8 cellular contexts compared by ENCODE assay signal in genomic region chr10:89701238-89702120, GRCh38. TPM values are rescaled to one million over a fixed set of nuclear protein-coding genes. Genes with fewer than 3 reads are reported as not detected.
DNase-seq lines count a peak whose midpoint lies in the region; ATAC-seq and TF ChIP-seq lines count a peak whose summit lies in the region.

KIF20B (plus strand) TSS chr10:89701590; CDS start chr10:89705295, 3,705 bp downstream.

- H3K4me2 ChIP-seq in smooth muscle cell = peak within 1 kb of the TSS; percentile 93

- H3K27ac ChIP-seq in caudate nucleus (ENCODE audit: low read depth, low read length) (peak within 1 kb of the TSS; percentile 79), smooth muscle cell (ENCODE audit: low read depth) (peak within 1 kb of the TSS; percentile 76)

- H4K20me1 ChIP-seq in smooth muscle cell (ENCODE audit: low read depth) = no peaks in the 10 kb centered on the region

- H3K4me3 ChIP-seq in AG09309 (ENCODE audit: control insufficient read depth, low read depth, low read length) (peak within 1 kb of the TSS; percentile 91), smooth muscle cell (peak within 1 kb of the TSS; percentile 85)

- under 1% methylated on average over 48 of the region's 48 CpGs for WGBS in smooth muscle cell (ENCODE audit: low lambda C conversion rate)

- H3K9ac ChIP-seq in smooth muscle cell (ENCODE audit: low read depth) = peak within 1 kb of the TSS; percentile 79

- no peaks in the 10 kb centered on the region for H3K9me3 Mint-ChIP-seq in WTC11

- DNase-seq in AG09309 (ENCODE audit: low read depth) (peak; percentile 78), NCI-H226 (peak; percentile 96), WTC11 (ENCODE audit: low spot score) (peak; percentile 97), caudate nucleus (lab: John Stamatoyannopoulos, UW) (peak; percentile 46 to 98 (median 95)), iPS-NIHi7 (ENCODE audit: extremely low spot score) (peak; percentile 99), smooth muscle cell (lab: John Stamatoyannopoulos, UW; ENCODE audit: unreplicated experiment) (peak; percentile 78)

- H3K27me3 ChIP-seq in smooth muscle cell (ENCODE audit: low read depth) = no peaks in the 10 kb centered on the region

- peaks cover 46% of the 10 kb centered on the region for H3K79me2 ChIP-seq in smooth muscle cell (ENCODE audit: low read depth)

- no peaks in the 10 kb centered on the region for H3F3A ChIP-seq in smooth muscle cell (ENCODE audit: low read depth)

- H3K4me1 ChIP-seq in smooth muscle cell (ENCODE audit: low read depth) = peaks cover 16% of the 10 kb centered on the region

- no peaks in the 10 kb centered on the region for H3K27me3 Mint-ChIP-seq in WTC11 (ENCODE audit: low read depth)

- in situ Hi-C loops in GM18951 (cut with MboI; ENCODE audit: low sequenced_read_pairs, unreplicated experiment) = no loop called here

- H2AFZ ChIP-seq in smooth muscle cell (ENCODE audit: low read depth) = peak within 1 kb of the TSS; percentile 99

- H3K4me1 Mint-ChIP-seq in WTC11 = peaks cover 45% of the 10 kb centered on the region

- POLR2A ChIA-PET in WTC11 (lab: Charles Lee) = interaction anchor here (0.6 to 1.5 kb wide), 10 partner anchors 9 to 58 kb away, joined by 3 to 22 read pairs (median 4); no protein-coding TSS in a partner anchor

- no peaks in the 10 kb centered on the region for H3K36me3 ChIP-seq in smooth muscle cell (ENCODE audit: low read depth)

- CTCF ChIA-PET in WTC11 (lab: Charles Lee) = interaction anchor here (0.5 to 1.4 kb wide), 16 partner anchors 13 to 630 kb away, joined by 3 to 12 read pairs (median 3); partner anchors contain the start of gene SLC16A12

- no peaks in the 10 kb centered on the region for H3K36me3 Mint-ChIP-seq in WTC11

- peak within 1 kb of the TSS; percentile 97 for H3K4me3 Mint-ChIP-seq in WTC11

- TF ChIP-seq CTCF in AG09309 (IDR thresholded peaks at IDR 0.05; ENCODE audit: control insufficient read depth, insufficient read depth, low read depth, low read length, missing control alignments) (peak; percentile 56), WTC11 (IDR thresholded peaks at IDR 0.05) (no peak), smooth muscle cell (IDR thresholded peaks at IDR 0.05; ENCODE audit: borderline replicate concordance, insufficient read depth, poor library complexity, severe bottlenecking) (no peak)

- ATAC-seq in HG03196 (IDR thresholded peaks at IDR 0.05; ENCODE audit: unreplicated experiment) (peak; percentile 98), WTC11 (peak; percentile 98)

- H3K27ac Mint-ChIP-seq in WTC11 = peak within 1 kb of the TSS; percentile 98

- no peaks in the 10 kb centered on the region for H3K9me3 ChIP-seq in smooth muscle cell (replicated peaks; ENCODE audit: low read depth)

- peak; percentile 89 for TF ChIP-seq POLR2A in GM18951 (IDR thresholded peaks at IDR 0.05; ENCODE audit: extremely low read depth, insufficient read depth, insufficient read length)

TF ChIP-seq in WTC11, 78 proteins besides CTCF, POLR2A, EP300 and RAD21 (continues in another document):
- TF ChIP-seq NFYB (CRISPR knock-in tag; conservative IDR thresholded peaks at IDR 0.05; ENCODE audit: low read depth) = peak; percentile 78
- 0 out of 2 replicates have a peak, but pooled peaks have one; percentile 53 for TF ChIP-seq FOXK1 (CRISPR knock-in tag; IDR thresholded peaks at IDR 0.05)
- peak; percentile 96 for TF ChIP-seq ZNF121 (CRISPR knock-in tag; IDR thresholded peaks at IDR 0.05)
- TF ChIP-seq FOXP4 (CRISPR knock-in tag; IDR thresholded peaks at IDR 0.05) = peak; percentile 65
- TF ChIP-seq OVOL2 (CRISPR knock-in tag; IDR thresholded peaks at IDR 0.05; ENCODE audit: borderline replicate concordance) = no peak
- TF ChIP-seq FOXP1 (CRISPR knock-in tag; IDR thresholded peaks at IDR 0.05; ENCODE audit: borderline replicate concordance) = no peak
- peak; percentile 81 for TF ChIP-seq TEAD1 (CRISPR knock-in tag; IDR thresholded peaks at IDR 0.05)
- no peak for TF ChIP-seq ZNF219 (CRISPR knock-in tag; IDR thresholded peaks at IDR 0.05; ENCODE audit: borderline replicate concordance)
- peak; percentile 66; the same call in 1 of the 2 replicates for TF ChIP-seq KAT7 (CRISPR knock-in tag; IDR thresholded peaks at IDR 0.05; ENCODE audit: borderline replicate concordance)
- TF ChIP-seq HMGXB4 (CRISPR knock-in tag; IDR thresholded peaks at IDR 0.05) = peak; percentile 55; the same call in 1 of the 2 replicates
- peak; percentile 19; the same call in 1 of the 2 replicates for TF ChIP-seq TP53 (CRISPR knock-in tag; IDR thresholded peaks at IDR 0.05)
- TF ChIP-seq STAT6 (CRISPR knock-in tag; conservative IDR thresholded peaks at IDR 0.05; ENCODE audit: low read depth) = no peak

RNA-seq across cellular contexts. Expression of gene KIF20B, which starts in this region (rescaled TPM):
- 56.9 to 70.2 TPM (median 57.3 TPM) in 3 replicates for total RNA-seq in WTC11 (2021)
- 6.0 and 9.1 TPM in 2 replicates for total RNA-seq in smooth muscle cell
- 4.5 and 4.8 TPM in 2 replicates for polyA plus RNA-seq in smooth muscle cell

Comparison
In these comparisons a context has a peak if more than half of its experiments do, and no peak if none do; other contexts are left out.
1. Peak in every context shown above with its lines: DNase-seq, ATAC-seq, H3K4me3 ChIP-seq and H3K27ac ChIP-seq.